In the genomic region with DNA sequence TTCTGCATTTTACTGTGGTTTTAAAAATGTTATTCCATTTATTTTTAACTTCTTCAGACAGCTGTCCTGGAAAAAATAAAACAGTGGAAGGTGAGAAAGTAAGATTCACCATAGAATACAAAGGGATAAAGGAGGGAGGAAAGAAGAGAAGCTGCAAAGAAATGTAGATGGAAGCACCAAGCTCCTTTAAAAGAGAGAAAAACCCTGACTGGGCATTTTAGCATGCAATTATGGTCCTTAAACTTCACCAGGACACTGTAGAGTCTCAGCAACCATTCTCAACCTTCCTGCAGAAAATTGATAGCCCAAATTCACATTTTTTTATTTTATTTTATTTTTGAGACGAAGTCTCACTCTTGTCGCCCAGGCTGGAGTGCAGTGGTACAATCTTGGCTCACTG, we compare ENCODE assay signal across 19 cellular contexts.
"Had no signal": no experiment of that assay in that cellular context is flagged by ENCODE, and none has a peak within 500 bp of the region (broad histone marks: within the 10 kb centered on the region; RNA-seq: fewer than 3 reads in every experiment).

No MANE protein-coding gene starts in this region.

- H3K9me3 ChIP-seq: body of pancreas, lower lobe of right lung, pancreas, sigmoid colon, SK-N-SH, spleen, tibial artery, uterus had no signal

- H3K9me3 Mint-ChIP-seq: activated naive CD4-positive, alpha-beta T cell treated with anti-CD3 and anti-CD28 coated beads for 36 hours; activated T-helper 2 cell treated with anti-CD3 and anti-CD28 coated beads, Interferon-gamma antibody, Interleukin-2, Interleukin-4, amounts not matched to agents 10 μg/mL and 5 μg/mL and 100 μg/mL, durations not matched to agents 14 hours and 24 hours and 36 hours; neural progenitor cell; WTC11 had no signal

- H3K36me3 Mint-ChIP-seq: neural progenitor cell, WTC11 had no signal

- H3K27ac ChIP-seq: body of pancreas, coronary artery, lower lobe of right lung, neural progenitor cell, pancreas, sigmoid colon, tibial artery, uterus had no signal

- H3K4me3 ChIP-seq: body of pancreas, coronary artery, lower lobe of right lung, neural progenitor cell, pancreas, sigmoid colon, spleen, tibial artery, uterus had no signal

- DNase-seq: activated CD8-positive, alpha-beta memory T cell treated with anti-CD3 and anti-CD28 coated beads, Interleukin-2, amount 50 U/mL, for 48 hours; activated naive CD4-positive, alpha-beta T cell treated with anti-CD3 and anti-CD28 coated beads for 36 hours; amniotic stem cell; body of pancreas; central memory CD4-positive, alpha-beta T cell; left cardiac atrium; lower lobe of right lung; midbrain; pancreas; sigmoid colon; SK-N-SH; spleen; tibial artery; uterus had no signal

- ATAC-seq: body of pancreas, esophagus mucosa, left cardiac atrium, lower lobe of right lung, pancreas, WTC11 had no signal

- H3K36me3 ChIP-seq: lower lobe of right lung, neural progenitor cell, pancreas, sigmoid colon, spleen, tibial artery, uterus had no signal

- H3K4me3 Mint-ChIP-seq: neural progenitor cell, WTC11 had no signal

- H3K4me1 Mint-ChIP-seq: neural progenitor cell, WTC11 had no signal

- H3K27me3 ChIP-seq: body of pancreas, neural progenitor cell, pancreas, sigmoid colon, spleen, tibial artery, uterus had no signal

- H3K27ac Mint-ChIP-seq: neural progenitor cell, WTC11 had no signal

- H3K4me1 ChIP-seq: body of pancreas, neural progenitor cell, pancreas, sigmoid colon, tibial artery, uterus had no signal
